Comparison of ENCODE assay signal across 8 cellular contexts in the genomic region with DNA sequence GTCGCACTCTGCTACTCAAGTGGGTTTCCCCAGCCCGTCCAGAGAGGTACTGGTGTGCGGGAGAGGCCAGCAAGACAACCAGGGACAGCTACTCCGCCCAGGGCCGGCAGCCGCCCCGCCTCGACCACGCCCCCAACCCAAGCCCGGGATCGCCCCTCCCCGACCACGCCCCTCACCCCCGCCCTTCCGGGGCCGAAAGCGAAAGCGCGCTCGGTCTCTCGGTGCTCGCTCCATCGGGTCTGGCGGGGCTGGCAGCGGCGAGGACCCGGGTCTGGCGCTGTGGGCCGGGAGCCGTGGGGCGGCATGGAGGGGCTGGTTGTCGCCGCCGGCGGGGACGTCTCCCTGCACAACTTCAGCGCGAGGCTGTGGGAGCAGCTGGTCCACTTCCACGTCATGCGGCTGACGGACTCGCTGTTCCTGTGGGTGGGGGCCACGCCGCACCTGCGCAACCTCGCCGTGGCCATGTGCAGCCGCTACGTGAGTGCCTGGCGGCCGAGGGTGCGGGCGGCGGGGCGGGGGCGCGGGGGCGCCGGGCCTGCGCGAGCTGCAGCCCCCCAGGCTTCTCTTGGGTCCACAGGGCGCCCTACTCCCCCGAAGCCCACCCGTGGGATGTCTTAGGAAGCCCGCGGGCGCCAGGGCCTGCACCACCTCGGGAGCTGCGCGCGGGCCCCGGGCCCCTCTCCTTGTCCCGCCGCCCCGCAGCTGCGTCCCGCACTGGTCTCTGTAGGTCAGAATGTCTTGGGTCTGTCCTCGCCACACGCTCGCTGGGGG. TPM values are rescaled to one million over a fixed set of nuclear protein-coding genes. Genes with fewer than 3 reads are reported as not detected.
DNase-seq lines count a peak whose midpoint lies in the region; ATAC-seq lines count a peak whose summit lies in the region.

A gene with protein sequence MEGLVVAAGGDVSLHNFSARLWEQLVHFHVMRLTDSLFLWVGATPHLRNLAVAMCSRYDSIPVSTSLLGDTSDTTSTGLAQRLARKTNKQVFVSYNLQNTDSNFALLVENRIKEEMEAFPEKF (plus strand): TSS at position 228 of the 771 bp plus-strand sequence. CDS start 76 bp downstream, at position 304.

- peak within 1 kb of the TSS; percentile 67 for H3K27ac ChIP-seq in HUES48 (ENCODE audit: low read depth, low read length)

- peaks cover 7% of the 10 kb centered on the region for H3K4me1 ChIP-seq in HUES48 (ENCODE audit: control insufficient read depth, insufficient read depth, low read length)
- no peaks in the 10 kb centered on the region for H3K4me1 ChIP-seq in endocrine pancreas (ENCODE audit: control insufficient read depth, insufficient read depth, low read length)

- CTCF ChIA-PET in activated CD8-positive, alpha-beta memory T cell treated with anti-CD3 and anti-CD28 coated beads, Interleukin-2, amount 10 ng/mL, durations not matched to agents 7 days and 5 days (lab: Charles Lee): interaction anchor here (0.8 to 5.5 kb wide), 7 partner anchors 8 to 749 kb away, joined by 3 to 46 read pairs (median 4); a partner anchor contains a TSS

- H3K9me3 ChIP-seq in HUES48 (ENCODE audit: control insufficient read depth, insufficient read depth, low read length) (no peaks in the 10 kb centered on the region), endocrine pancreas (ENCODE audit: control insufficient read depth, low read length) (no peaks in the 10 kb centered on the region)

- peaks cover 22% of the 10 kb centered on the region for H3K36me3 ChIP-seq in HUES48 (ENCODE audit: control insufficient read depth, insufficient read depth, low read length)
- no peaks in the 10 kb centered on the region for H3K36me3 ChIP-seq in endocrine pancreas (ENCODE audit: control insufficient read depth, insufficient read depth, low read length)

- peak within 1 kb of the TSS; percentile 83 for H3K27ac Mint-ChIP-seq in activated CD8-positive, alpha-beta memory T cell treated with anti-CD3 and anti-CD28 coated beads, Interleukin-2, amount 10 ng/mL, durations not matched to agents 7 days and 5 days

- peak within 1 kb of the TSS; percentile 91 for H3K4me3 Mint-ChIP-seq in activated CD8-positive, alpha-beta memory T cell treated with anti-CD3 and anti-CD28 coated beads, Interleukin-2, amount 10 ng/mL, durations not matched to agents 7 days and 5 days

- no peaks in the 10 kb centered on the region for H3K27me3 ChIP-seq in HUES48 (ENCODE audit: control insufficient read depth, insufficient read depth, low read length)
- no peaks in the 10 kb centered on the region for H3K27me3 ChIP-seq in endocrine pancreas (ENCODE audit: control insufficient read depth, insufficient read depth, low read length)

- H3K4me1 Mint-ChIP-seq in activated CD8-positive, alpha-beta memory T cell treated with anti-CD3 and anti-CD28 coated beads, Interleukin-2, amount 10 ng/mL, durations not matched to agents 7 days and 5 days: peaks cover 36% of the 10 kb centered on the region

- peak within 1 kb of the TSS; percentile 99 for H3K4me3 ChIP-seq in HUES48 (ENCODE audit: low read depth, low read length)
- H3K4me3 ChIP-seq in endocrine pancreas (ENCODE audit: control insufficient read depth, insufficient read depth, low read length): peak within 1 kb of the TSS; percentile 61

- H3K9ac ChIP-seq in HUES48 (ENCODE audit: low read depth, low read length) (peak within 1 kb of the TSS; percentile 80), endocrine pancreas (ENCODE audit: control insufficient read depth, insufficient read depth, low read length) (peak within 1 kb of the TSS; percentile 91)

- peaks cover 11% of the 10 kb centered on the region for H3K36me3 Mint-ChIP-seq in activated CD8-positive, alpha-beta memory T cell treated with anti-CD3 and anti-CD28 coated beads, Interleukin-2, amount 10 ng/mL, durations not matched to agents 7 days and 5 days

- peak; percentile 74 for ATAC-seq in GM21381 (IDR thresholded peaks at IDR 0.05; ENCODE audit: unreplicated experiment)
- ATAC-seq in activated CD8-positive, alpha-beta memory T cell treated with anti-CD3 and anti-CD28 coated beads, Interleukin-2, amount 10 ng/mL, durations not matched to agents 7 days and 5 days: peak; percentile 83

- DNase-seq in COR-L47 (lab: John Stamatoyannopoulos, UW): peak; percentile 86
- peak; percentile 66 for DNase-seq in NOMO-1 treated with dmso at 0.1 percent for 144 hours (lab: John Stamatoyannopoulos, UW; ENCODE audit: unreplicated experiment)
- peak; percentile 93 for DNase-seq in activated CD8-positive, alpha-beta memory T cell treated with anti-CD3 and anti-CD28 coated beads, Interleukin-2, amount 10 ng/mL, durations not matched to agents 7 days and 5 days
- DNase-seq in mesenteric fat pad (ENCODE audit: low spot score): peak; percentile 99
- peak; percentile 92 for DNase-seq in stimulated activated CD8-positive, alpha-beta memory T cell treated with anti-CD3 and anti-CD28 coated beads, Interleukin-12 subunit alpha, Interleukin-12 subunit beta, amount 100 ng/mL, for 4 hours (ENCODE audit: low read depth)

- H3K27me3 Mint-ChIP-seq in activated CD8-positive, alpha-beta memory T cell treated with anti-CD3 and anti-CD28 coated beads, Interleukin-2, amount 10 ng/mL, durations not matched to agents 7 days and 5 days: peaks cover 10% of the 10 kb centered on the region

- no peaks in the 10 kb centered on the region for H3K9me3 Mint-ChIP-seq in activated CD8-positive, alpha-beta memory T cell treated with anti-CD3 and anti-CD28 coated beads, Interleukin-2, amount 10 ng/mL, durations not matched to agents 7 days and 5 days (ENCODE audit: low read depth)

RNA-seq across cellular contexts. Expression of the gene that starts here (rescaled TPM):
- 10 to 100 TPM; 24.4 TPM for total RNA-seq in activated CD8-positive, alpha-beta memory T cell treated with anti-CD3 and anti-CD28 coated beads, Interleukin-2, amount 10 ng/mL, durations not matched to agents 7 days and 5 days
- 18.7 TPM for total RNA-seq in mesenteric fat pad

Comparison
In these comparisons a context has a peak if more than half of its experiments do, and no peak if none do; other contexts are left out.
1. Peak in every context shown above with its lines: DNase-seq, ATAC-seq, H3K4me3 ChIP-seq and H3K27ac ChIP-seq.